ENCODE assay signal across 8 cellular contexts in the genomic region with DNA sequence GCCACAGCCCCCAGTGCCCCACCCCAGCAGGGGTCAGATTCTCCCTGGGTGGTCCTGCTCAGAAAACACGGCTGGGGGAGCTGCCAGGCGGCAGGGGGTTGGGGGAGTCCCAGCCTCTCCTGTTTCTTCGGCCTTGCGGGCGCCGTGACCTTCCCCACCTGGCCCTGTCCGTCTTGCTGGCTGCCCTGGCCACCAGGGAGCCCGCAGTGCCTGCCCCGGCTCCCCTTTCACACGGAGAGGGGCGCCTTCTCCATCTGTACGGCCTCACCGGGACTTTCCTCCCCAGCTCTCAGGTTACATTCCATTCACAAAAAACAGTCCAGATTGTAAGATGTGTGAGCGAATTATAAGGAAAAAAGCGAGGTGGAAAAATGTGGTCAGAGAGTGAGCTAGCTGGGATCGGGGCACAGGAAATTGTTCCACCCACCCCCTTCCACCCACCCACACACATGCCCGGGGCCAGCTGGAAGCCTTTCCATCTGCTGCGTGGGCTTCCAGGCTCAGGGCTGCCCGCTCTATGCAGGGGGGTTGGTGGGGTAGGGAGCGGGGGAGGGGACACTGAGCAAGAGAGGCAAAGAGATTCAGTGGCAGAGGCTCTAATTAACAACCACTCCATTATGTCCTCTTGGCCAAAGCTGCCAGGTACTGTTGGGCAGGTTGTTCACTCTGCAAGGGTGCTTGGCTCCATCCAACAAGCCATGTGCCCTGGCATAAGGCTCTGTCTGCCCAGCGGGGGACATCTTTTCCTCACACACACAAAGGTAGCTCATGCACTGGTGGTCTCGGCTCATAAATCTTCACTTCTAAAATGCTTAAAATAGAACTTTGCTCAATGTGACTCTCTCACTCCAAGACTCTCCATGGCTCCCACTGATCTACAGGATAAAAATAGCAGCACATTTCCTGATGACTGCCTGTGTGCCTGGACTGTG. TPM values are rescaled to one million over a fixed set of nuclear protein-coding genes. Genes with fewer than 3 reads are reported as not detected.
DNase-seq lines count a peak whose midpoint lies in the region; ATAC-seq, FAIRE-seq and TF ChIP-seq lines count a peak whose summit lies in the region.

No MANE protein-coding gene starts in this region.

- peak; percentile 30 for DNase-seq in DMS153 treated with DMSO at 0.1 percent for 48 hours (lab: John Stamatoyannopoulos, UW; ENCODE audit: unreplicated experiment)
- DNase-seq in NCI-H2171 (lab: John Stamatoyannopoulos, UW) = peak; percentile 90
- peak; percentile 94 for DNase-seq in cerebellum (ENCODE audit: low spot score)
- DNase-seq in osteoblast (ENCODE audit: insufficient read length, low spot score, missing footprints) = peak; percentile 92
- DNase-seq in GM19239 (ENCODE audit: insufficient read length, low spot score) = no peak

- no peaks in the 10 kb centered on the region for H3K27me3 ChIP-seq in osteoblast (ENCODE audit: insufficient read depth, low read length)

- peak overlapping the region; percentile 37 for H3K27ac ChIP-seq in osteoblast (ENCODE audit: low read depth, low read length)

- peak overlapping the region; percentile 62 for H2AFZ ChIP-seq in osteoblast (ENCODE audit: low read length)

- no peaks in the 10 kb centered on the region for H3K36me3 ChIP-seq in osteoblast (ENCODE audit: insufficient read depth, low read length)

- no peaks in the 10 kb centered on the region for H3K79me2 ChIP-seq in osteoblast (ENCODE audit: insufficient read depth, low read length)

- no peak for TF ChIP-seq CTCF in osteoblast (IDR thresholded peaks at IDR 0.05; ENCODE audit: extremely low read depth, low read depth, low read length)

- no peaks in the 10 kb centered on the region for H3K9me3 ChIP-seq in osteoblast (ENCODE audit: low read depth, low read length)

- peak overlapping the region; percentile 66 for H3K4me2 ChIP-seq in osteoblast (ENCODE audit: insufficient read depth, low read length)

- peak overlapping the region; percentile 22 for H3K4me3 ChIP-seq in osteoblast (ENCODE audit: insufficient read depth, low read length)

- ATAC-seq in HG03135 (IDR thresholded peaks at IDR 0.05; ENCODE audit: unreplicated experiment) = no peak
- no peak for ATAC-seq in HG03139 (IDR thresholded peaks at IDR 0.05; ENCODE audit: unreplicated experiment)
- no peak for ATAC-seq in GM19324 (IDR thresholded peaks at IDR 0.05; ENCODE audit: low FRiP score, unreplicated experiment)

- H3K4me1 ChIP-seq in osteoblast (ENCODE audit: insufficient read depth, low read length) = peaks cover 28% of the 10 kb centered on the region

- no peaks in the 10 kb centered on the region for H4K20me1 ChIP-seq in osteoblast (ENCODE audit: insufficient read depth, low read length)

- no peak for FAIRE-seq in GM19239 (lab: Jason Lieb, UNC)

RNA-seq across cellular contexts. Expression of gene CIBAR2, which starts 14.7 kb away (rescaled TPM):
- not detected for total RNA-seq in cerebellum
- total RNA-seq in osteoblast = under 0.01 TPM in 1 of 2 replicates, not detected in the other
